ENCODE assay signal across 8 cellular contexts in genomic region chr11:16613401-16614381, GRCh38.
DNase-seq lines count a peak whose midpoint lies in the region; ATAC-seq and TF ChIP-seq lines count a peak whose summit lies in the region.

No MANE protein-coding gene starts in this region.

- no peaks in the 10 kb centered on the region for H4K20me1 ChIP-seq in hepatocyte (ENCODE audit: insufficient read depth, poor library complexity, severe bottlenecking)

- no peaks in the 10 kb centered on the region for H3K9me2 ChIP-seq in hepatocyte (replicated peaks; ENCODE audit: insufficient read depth)

- H3K79me2 ChIP-seq in hepatocyte = no peaks in the 10 kb centered on the region

- 1% methylated on average over 64 of the region's 74 CpGs for WGBS in hepatocyte (ENCODE audit: low lambda C conversion rate, missing lambda C conversion rate)

- H3K4me3 ChIP-seq in hepatocyte = peak overlapping the region; percentile 37

- peaks cover 34% of the 10 kb centered on the region for H3K27me3 ChIP-seq in hepatocyte

- peak overlapping the region; percentile 89 for H2AFZ ChIP-seq in hepatocyte

- H3K9me3 ChIP-seq in hepatocyte (ENCODE audit: low read depth) = no peaks in the 10 kb centered on the region

- TF ChIP-seq CTCF in GM13977 (IDR thresholded peaks at IDR 0.05; ENCODE audit: extremely low read depth, insufficient read depth, missing control alignments) = peak; percentile 99
- TF ChIP-seq CTCF in hepatocyte (IDR thresholded peaks at IDR 0.05; ENCODE audit: poor library complexity) = peak; percentile 98

- peak; percentile 86 for DNase-seq in GM13977 (ENCODE audit: low spot score)
- peak; percentile 85 for DNase-seq in NCI-H1092 treated with DMSO at 0.1 percent for 48 hours (lab: John Stamatoyannopoulos, UW)
- peak; percentile 95 for DNase-seq in astrocyte of the hippocampus (ENCODE audit: low read depth, low spot score)
- DNase-seq in hepatocyte (ENCODE audit: low spot score) = peak; percentile 95
- peak; percentile 88 for DNase-seq in putamen (ENCODE audit: low spot score)
- DNase-seq in cortex of kidney (lab: John Stamatoyannopoulos, UW) = no peak

- in situ Hi-C loops in GM13977 (cut with MboI; ENCODE audit: low pct_unique_long_range_greater_than_20kb, low sequenced_read_pairs, unreplicated experiment) = no loop called here

- peaks cover 18% of the 10 kb centered on the region for H3K4me1 ChIP-seq in hepatocyte (ENCODE audit: insufficient read depth)

- peak overlapping the region; percentile 66 for H3K27ac ChIP-seq in hepatocyte

- peak; percentile 100 for ATAC-seq in HG02798 (IDR thresholded peaks at IDR 0.05; ENCODE audit: poor library complexity, unreplicated experiment)
- peak; percentile 99 for ATAC-seq in SK-N-SH treated with all-trans-retinoic acid at 6 μM for 48 hours

- peak overlapping the region; percentile 95 for H3K4me2 ChIP-seq in hepatocyte

- H3K36me3 ChIP-seq in hepatocyte (replicated peaks; ENCODE audit: insufficient read depth, low read depth) = no peaks in the 10 kb centered on the region

TF ChIP-seq in SK-N-SH treated with all-trans-retinoic acid at 6 μM for 48 hours, 23 proteins besides CTCF, POLR2A, EP300 and RAD21:
- TF ChIP-seq ZNF70 (CRISPR knock-in tag; IDR thresholded peaks at IDR 0.05) (no peak), ISL1 (CRISPR knock-in tag; IDR thresholded peaks at IDR 0.05) (no peak), ZNF565 (CRISPR knock-in tag; conservative IDR thresholded peaks at IDR 0.05; ENCODE audit: low read depth) (no peak), CSDC2 (CRISPR knock-in tag; IDR thresholded peaks at IDR 0.05) (no peak), CREB5 (CRISPR knock-in tag; IDR thresholded peaks at IDR 0.05; ENCODE audit: low read depth) (no peak), ARNTL (CRISPR knock-in tag; IDR thresholded peaks at IDR 0.05; ENCODE audit: borderline replicate concordance, low read depth) (no peak), ESRRG (CRISPR knock-in tag; IDR thresholded peaks at IDR 0.05) (no peak), SNAI2 (CRISPR knock-in tag; IDR thresholded peaks at IDR 0.05) (no peak), TSHZ2 (CRISPR knock-in tag; IDR thresholded peaks at IDR 0.05) (no peak)
